In the genomic region with DNA sequence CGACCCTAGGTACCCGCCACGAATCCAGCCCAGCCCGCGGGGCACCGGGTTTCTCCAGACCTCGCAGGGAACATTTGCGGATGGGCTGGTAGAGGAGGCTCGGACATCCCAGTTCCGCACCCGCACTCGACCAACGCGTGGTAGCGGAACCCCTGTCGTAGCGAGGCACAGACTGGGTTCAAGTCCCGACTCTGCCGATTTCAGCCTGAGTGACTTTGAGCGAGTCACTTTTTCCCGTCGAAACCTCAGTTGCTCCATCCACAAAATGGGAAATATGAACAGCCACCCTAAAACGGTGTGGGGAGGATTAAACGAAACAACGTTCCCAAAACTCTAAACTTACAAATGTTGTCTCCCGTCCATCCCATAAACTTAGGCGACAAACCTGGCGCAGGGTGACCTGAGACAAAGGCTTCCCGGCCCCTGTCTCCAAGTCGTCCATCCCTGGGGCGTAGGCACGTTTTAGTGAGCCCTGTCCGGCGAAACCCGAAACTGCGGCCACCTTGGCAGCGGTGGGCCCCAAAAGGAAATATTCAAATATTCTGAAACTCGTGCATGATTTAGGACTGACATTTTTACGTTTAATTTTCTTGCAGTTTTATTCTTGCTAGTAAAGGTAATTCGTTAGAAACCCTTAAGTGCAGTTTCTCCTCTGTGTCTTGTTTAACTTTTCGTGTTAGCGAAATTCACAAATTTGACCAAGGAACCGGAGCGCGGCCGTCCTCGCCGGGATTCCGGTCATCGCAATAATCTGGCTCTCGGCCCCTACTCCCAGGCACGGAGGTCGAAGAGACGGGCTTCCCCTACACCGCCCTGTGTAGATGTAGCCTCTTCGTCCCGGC, we compare ENCODE assay signal across 8 cellular contexts. TPM values are rescaled to one million over a fixed set of nuclear protein-coding genes. Genes with fewer than 3 reads are reported as not detected.
DNase-seq lines count a peak whose midpoint lies in the region; ATAC-seq and TF ChIP-seq lines count a peak whose summit lies in the region.

No MANE protein-coding gene starts in this region.

- no peaks in the 10 kb centered on the region for H3K9me3 ChIP-seq in OCI-LY3 (ENCODE audit: insufficient read depth, low read length)

- H3K79me2 ChIP-seq in OCI-LY3 (ENCODE audit: low read length), result peaks cover 52% of the 10 kb centered on the region

- peak overlapping the region; percentile 96 for H3K4me3 ChIP-seq in OCI-LY3 (ENCODE audit: low read length)
- peak overlapping the region; percentile 77 to 79 for H3K4me3 ChIP-seq in cardiac fibroblast (replicated peaks in 1 of 2; ENCODE audit: low read depth in 2 of 2, low read length in 2 of 2)

- peaks cover 15% of the 10 kb centered on the region for H4K20me1 ChIP-seq in OCI-LY3 (ENCODE audit: insufficient read depth, low read length)

- H3K27me3 ChIP-seq in OCI-LY3 (ENCODE audit: low read depth, low read length), result no peaks in the 10 kb centered on the region

- H3K9ac ChIP-seq in OCI-LY3 (ENCODE audit: low read length), result peak overlapping the region; percentile 100

- no peak for DNase-seq in cardiac fibroblast (ENCODE audit: low read depth in 2 of 2)
- DNase-seq in medulla oblongata (ENCODE audit: extremely low spot score), result peak; percentile 25
- DNase-seq in HEK293T (ENCODE audit: extremely low spot score), result no peak
- DNase-seq in effector CD8-positive, alpha-beta T cell (lab: John Stamatoyannopoulos, UW), result no peak

- H3K4me2 ChIP-seq in OCI-LY3 (ENCODE audit: low read length), result peak overlapping the region; percentile 100

- CTCF ChIA-PET in HEK293T (lab: Yijun Ruan, JAX), result no interaction called here

- peaks cover 38% of the 10 kb centered on the region for H3K4me1 ChIP-seq in OCI-LY3 (ENCODE audit: low read length)

- no peak overlapping the region for H2AFZ ChIP-seq in OCI-LY3 (ENCODE audit: low read depth, low read length)

- TF ChIP-seq POLR2A in GM18505 (IDR thresholded peaks at IDR 0.05; ENCODE audit: borderline replicate concordance, extremely low read depth, insufficient read depth, insufficient read length), result peak; percentile 40

- peak overlapping the region; percentile 100 for H3K27ac ChIP-seq in OCI-LY3 (ENCODE audit: low read length)
- peak overlapping the region; percentile 85 for H3K27ac ChIP-seq in temporal lobe (ENCODE audit: low read depth, low read length)

- POLR2A ChIA-PET in HEK293T (lab: Yijun Ruan, JAX), result interaction anchor here (1.2 to 2.8 kb wide), 7 partner anchors 13 to 151 kb away, joined by 3 to 12 read pairs (median 6); a partner anchor contains a TSS

- peaks cover 12% of the 10 kb centered on the region for H3K36me3 ChIP-seq in OCI-LY3 (replicated peaks; ENCODE audit: low read depth, low read length)

- TF ChIP-seq CTCF in OCI-LY3 (IDR thresholded peaks at IDR 0.05; ENCODE audit: low read depth, low read length), result no peak
- no peak for TF ChIP-seq CTCF in cardiac fibroblast (IDR thresholded peaks at IDR 0.05; ENCODE audit: low read depth, low read length)

- no peak for ATAC-seq in GM18505 (IDR thresholded peaks at IDR 0.05; ENCODE audit: unreplicated experiment)
- ATAC-seq in HG02885 (IDR thresholded peaks at IDR 0.05; ENCODE audit: poor library complexity, unreplicated experiment), result no peak

TF ChIP-seq in HEK293T, 16 proteins besides CTCF, POLR2A, EP300 and RAD21:
- TF ChIP-seq SP1 (IDR thresholded peaks at IDR 0.05), result no peak
- no peak for TF ChIP-seq CTBP1 (IDR thresholded peaks at IDR 0.05; ENCODE audit: borderline replicate concordance)
- TF ChIP-seq, protein P1, sequence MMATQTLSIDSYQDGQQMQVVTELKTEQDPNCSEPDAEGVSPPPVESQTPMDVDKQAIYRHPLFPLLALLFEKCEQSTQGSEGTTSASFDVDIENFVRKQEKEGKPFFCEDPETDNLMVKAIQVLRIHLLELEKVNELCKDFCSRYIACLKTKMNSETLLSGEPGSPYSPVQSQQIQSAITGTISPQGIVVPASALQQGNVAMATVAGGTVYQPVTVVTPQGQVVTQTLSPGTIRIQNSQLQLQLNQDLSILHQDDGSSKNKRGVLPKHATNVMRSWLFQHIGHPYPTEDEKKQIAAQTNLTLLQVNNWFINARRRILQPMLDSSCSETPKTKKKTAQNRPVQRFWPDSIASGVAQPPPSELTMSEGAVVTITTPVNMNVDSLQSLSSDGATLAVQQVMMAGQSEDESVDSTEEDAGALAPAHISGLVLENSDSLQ (IDR thresholded peaks at IDR 0.05), result no peak; the same call in 1 of the 2 replicates
- no peak for TF ChIP-seq FOXA1 (IDR thresholded peaks at IDR 0.05)
- no peak for TF ChIP-seq ZNF384 (IDR thresholded peaks at IDR 0.05)
- TF ChIP-seq SUZ12 (IDR thresholded peaks at IDR 0.05), result no peak
- TF ChIP-seq NFRKB (IDR thresholded peaks at IDR 0.05), result no peak
- TF ChIP-seq BHLHE40 (IDR thresholded peaks at IDR 0.05; ENCODE audit: borderline replicate concordance), result no peak
- TF ChIP-seq LEF1 (IDR thresholded peaks at IDR 0.05; ENCODE audit: borderline replicate concordance), result no peak
- no peak for TF ChIP-seq HDGF (IDR thresholded peaks at IDR 0.05; ENCODE audit: borderline replicate concordance)
TF ChIP-seq in HEK293T: peak in this region for 0.

RNA-seq across cellular contexts. Expression of a gene that starts 2.0 kb away (rescaled TPM):
- 20.4 TPM for total RNA-seq in temporal lobe

RNA-seq across cellular contexts. Expression of a gene that starts 27.0 kb away (rescaled TPM):
- 0.98 TPM for total RNA-seq in temporal lobe

RNA-seq across cellular contexts. Expression of a gene that starts 28.4 kb away (rescaled TPM):
- total RNA-seq in temporal lobe, result 0.49 TPM

RNA-seq across cellular contexts. Expression of a gene that starts 45.0 kb away (rescaled TPM):
- 11.8 TPM for total RNA-seq in temporal lobe

RNA-seq across cellular contexts. Expression of a gene that starts 49.4 kb away (rescaled TPM):
- 74.7 TPM for total RNA-seq in temporal lobe
